ENCODE assay signal across 19 cellular contexts in the genomic region with DNA sequence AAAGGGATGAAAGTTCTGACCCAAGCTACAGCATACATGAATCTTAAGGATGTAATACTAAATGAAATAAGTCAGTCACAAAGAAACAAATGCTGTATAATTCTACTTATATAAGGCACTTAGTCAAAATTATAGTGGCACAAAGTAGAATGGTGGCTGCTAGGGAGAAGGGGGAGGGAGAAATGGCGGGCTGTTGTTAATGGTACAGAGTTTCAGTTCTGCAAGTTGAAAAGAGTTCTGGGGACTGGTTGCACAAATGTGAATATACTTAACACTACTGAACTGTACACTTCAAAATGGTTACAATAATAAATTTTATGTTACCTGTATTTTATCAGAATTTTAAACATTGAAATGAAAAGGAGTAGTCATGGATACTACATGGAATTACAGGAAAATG. TPM values are rescaled to one million over a fixed set of nuclear protein-coding genes. Genes with fewer than 3 reads are reported as not detected.
"Had no signal": no experiment of that assay in that cellular context is flagged by ENCODE, and none has a peak within 500 bp of the region (broad histone marks: within the 10 kb centered on the region; RNA-seq: fewer than 3 reads in every experiment).

No MANE protein-coding gene starts in this region.

- H3K4me3 Mint-ChIP-seq: activated CD4-positive, alpha-beta T cell treated with anti-CD3 and anti-CD28 coated beads, Interleukin-2, amount 10 ng/mL, durations not matched to agents 7 days and 5 days; activated T-helper 1 cell treated with anti-CD3 and anti-CD28 coated beads, Interleukin-12 subunit alpha, Interleukin-12 subunit beta, Interleukin-2, Interleukin-4 antibody, amounts not matched to agents 30 ng/mL and 10 ng/mL and 1 ng/mL, durations not matched to agents 14 hours and 24 hours and 36 hours; effector memory CD8-positive, alpha-beta T cell; memory B cell; naive thymus-derived CD8-positive, alpha-beta T cell; stimulated activated effector memory CD8-positive, alpha-beta T cell treated with anti-CD3 and anti-CD28 coated beads, Interleukin-12 subunit alpha, Interleukin-12 subunit beta, amount 100 ng/mL, for 72 hours had no signal

- H3K9me3 ChIP-seq: breast epithelium, mucosa of descending colon, pancreas, sigmoid colon had no signal

- H3K4me3 ChIP-seq: breast epithelium, left ventricle myocardium inferior, mucosa of descending colon, pancreas, sigmoid colon had no signal

- H3K9me3 Mint-ChIP-seq: activated CD4-positive, alpha-beta T cell treated with anti-CD3 and anti-CD28 coated beads, Interleukin-2, amount 10 ng/mL, durations not matched to agents 7 days and 5 days; activated T-helper 1 cell treated with anti-CD3 and anti-CD28 coated beads, Interleukin-12 subunit alpha, Interleukin-12 subunit beta, Interleukin-2, Interleukin-4 antibody, amounts not matched to agents 30 ng/mL and 10 ng/mL and 1 ng/mL, durations not matched to agents 14 hours and 24 hours and 36 hours had no signal

- H3K36me3 Mint-ChIP-seq: stimulated activated effector memory CD8-positive, alpha-beta T cell treated with anti-CD3 and anti-CD28 coated beads, Interleukin-12 subunit alpha, Interleukin-12 subunit beta, amount 100 ng/mL, for 72 hours had no signal

- H3K4me1 Mint-ChIP-seq: activated CD4-positive, alpha-beta T cell treated with anti-CD3 and anti-CD28 coated beads, Interleukin-2, amount 10 ng/mL, durations not matched to agents 7 days and 5 days; memory B cell; naive thymus-derived CD8-positive, alpha-beta T cell; stimulated activated effector memory CD8-positive, alpha-beta T cell treated with anti-CD3 and anti-CD28 coated beads, Interleukin-12 subunit alpha, Interleukin-12 subunit beta, amount 100 ng/mL, for 72 hours had no signal

- H3K27me3 Mint-ChIP-seq: activated CD4-positive, alpha-beta T cell treated with anti-CD3 and anti-CD28 coated beads, Interleukin-2, amount 10 ng/mL, durations not matched to agents 7 days and 5 days had no signal

- H3K36me3 ChIP-seq: breast epithelium, left ventricle myocardium inferior, pancreas, sigmoid colon had no signal

- H3K27ac ChIP-seq: breast epithelium, foreskin keratinocyte, left ventricle myocardium inferior, pancreas, sigmoid colon had no signal

- H3K27me3 ChIP-seq: breast epithelium, foreskin keratinocyte, pancreas, sigmoid colon had no signal

- ATAC-seq: effector memory CD8-positive, alpha-beta T cell; foreskin keratinocyte; mucosa of descending colon; naive thymus-derived CD8-positive, alpha-beta T cell; pancreas; stimulated activated effector memory CD8-positive, alpha-beta T cell treated with anti-CD3 and anti-CD28 coated beads, Interleukin-12 subunit alpha, Interleukin-12 subunit beta, amount 100 ng/mL, for 72 hours had no signal

- DNase-seq: activated CD4-positive, alpha-beta T cell treated with anti-CD3 and anti-CD28 coated beads, Interleukin-2, amount 10 ng/mL, durations not matched to agents 7 days and 5 days; activated CD4-positive, CD25-positive, alpha-beta regulatory T cell; activated naive CD4-positive, alpha-beta T cell treated with Interleukin-2 at 50 U/mL for 16 hours; aorta; dermis blood vessel endothelial cell; effector memory CD8-positive, alpha-beta T cell; foreskin keratinocyte; glutamatergic neuron; hypothalamus; kidney; left ventricle myocardium inferior; mucosa of descending colon; naive thymus-derived CD8-positive, alpha-beta T cell; pancreas; sigmoid colon had no signal

- H3K27ac Mint-ChIP-seq: activated CD4-positive, alpha-beta T cell treated with anti-CD3 and anti-CD28 coated beads, Interleukin-2, amount 10 ng/mL, durations not matched to agents 7 days and 5 days; activated T-helper 1 cell treated with anti-CD3 and anti-CD28 coated beads, Interleukin-12 subunit alpha, Interleukin-12 subunit beta, Interleukin-2, Interleukin-4 antibody, amounts not matched to agents 30 ng/mL and 10 ng/mL and 1 ng/mL, durations not matched to agents 14 hours and 24 hours and 36 hours; effector memory CD8-positive, alpha-beta T cell; memory B cell; naive thymus-derived CD8-positive, alpha-beta T cell; stimulated activated effector memory CD8-positive, alpha-beta T cell treated with anti-CD3 and anti-CD28 coated beads, Interleukin-12 subunit alpha, Interleukin-12 subunit beta, amount 100 ng/mL, for 72 hours had no signal

- H3K4me1 ChIP-seq: breast epithelium, foreskin keratinocyte, left ventricle myocardium inferior had no signal

RNA-seq across cellular contexts. Expression of a gene that starts 48.9 kb away (rescaled TPM):
- total RNA-seq: activated CD4-positive, alpha-beta T cell treated with anti-CD3 and anti-CD28 coated beads, Interleukin-2, amount 10 ng/mL, durations not matched to agents 7 days and 5 days; activated T-helper 1 cell treated with anti-CD3 and anti-CD28 coated beads, Interleukin-12 subunit alpha, Interleukin-12 subunit beta, Interleukin-2, Interleukin-4 antibody, amounts not matched to agents 30 ng/mL and 10 ng/mL and 1 ng/mL, durations not matched to agents 14 hours and 24 hours and 36 hours; foreskin keratinocyte; left ventricle myocardium inferior; naive thymus-derived CD8-positive, alpha-beta T cell had no signal
